8 cellular contexts compared by ENCODE assay signal in the genomic region with DNA sequence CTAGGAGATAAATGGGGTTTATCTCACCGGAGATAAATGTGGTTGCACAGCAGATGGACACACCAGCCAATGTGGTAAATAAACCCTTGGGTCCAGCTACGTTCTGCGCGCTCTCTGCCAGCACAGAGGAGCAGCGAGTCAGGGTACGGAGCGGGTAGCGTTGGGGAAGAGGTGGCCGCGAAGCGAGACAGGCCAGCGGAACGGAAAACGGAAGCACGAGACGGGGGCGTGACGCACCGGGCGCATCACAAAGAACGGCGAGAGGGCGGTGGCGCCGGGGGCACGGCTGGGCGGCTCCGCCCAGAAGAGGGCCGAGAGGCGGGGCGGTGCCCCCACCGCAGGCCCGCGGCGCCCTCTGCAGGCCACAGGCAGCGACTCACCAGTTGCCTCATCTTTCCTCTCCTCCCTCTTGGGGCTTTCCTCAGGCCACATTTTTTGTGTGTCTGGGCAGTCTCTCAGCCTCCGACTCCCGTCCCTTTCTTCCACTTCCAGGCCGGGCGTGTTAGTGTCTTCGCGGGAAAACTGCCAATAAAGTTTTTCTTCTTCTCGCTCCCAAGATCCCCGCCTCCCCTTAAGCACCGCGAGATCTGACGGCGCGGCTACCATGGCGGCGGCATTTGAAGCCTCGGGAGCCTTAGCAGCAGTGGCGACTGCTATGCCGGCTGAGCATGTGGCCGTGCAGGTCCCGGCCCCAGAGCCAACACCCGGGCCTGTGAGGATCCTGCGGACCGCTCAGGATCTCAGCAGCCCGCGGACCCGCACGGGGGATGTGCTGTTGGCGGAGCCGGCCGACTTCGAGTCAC. TPM values are rescaled to one million over a fixed set of nuclear protein-coding genes. Genes with fewer than 3 reads are reported as not detected.
DNase-seq lines count a peak whose midpoint lies in the region; ATAC-seq and TF ChIP-seq lines count a peak whose summit lies in the region.

A gene with protein sequence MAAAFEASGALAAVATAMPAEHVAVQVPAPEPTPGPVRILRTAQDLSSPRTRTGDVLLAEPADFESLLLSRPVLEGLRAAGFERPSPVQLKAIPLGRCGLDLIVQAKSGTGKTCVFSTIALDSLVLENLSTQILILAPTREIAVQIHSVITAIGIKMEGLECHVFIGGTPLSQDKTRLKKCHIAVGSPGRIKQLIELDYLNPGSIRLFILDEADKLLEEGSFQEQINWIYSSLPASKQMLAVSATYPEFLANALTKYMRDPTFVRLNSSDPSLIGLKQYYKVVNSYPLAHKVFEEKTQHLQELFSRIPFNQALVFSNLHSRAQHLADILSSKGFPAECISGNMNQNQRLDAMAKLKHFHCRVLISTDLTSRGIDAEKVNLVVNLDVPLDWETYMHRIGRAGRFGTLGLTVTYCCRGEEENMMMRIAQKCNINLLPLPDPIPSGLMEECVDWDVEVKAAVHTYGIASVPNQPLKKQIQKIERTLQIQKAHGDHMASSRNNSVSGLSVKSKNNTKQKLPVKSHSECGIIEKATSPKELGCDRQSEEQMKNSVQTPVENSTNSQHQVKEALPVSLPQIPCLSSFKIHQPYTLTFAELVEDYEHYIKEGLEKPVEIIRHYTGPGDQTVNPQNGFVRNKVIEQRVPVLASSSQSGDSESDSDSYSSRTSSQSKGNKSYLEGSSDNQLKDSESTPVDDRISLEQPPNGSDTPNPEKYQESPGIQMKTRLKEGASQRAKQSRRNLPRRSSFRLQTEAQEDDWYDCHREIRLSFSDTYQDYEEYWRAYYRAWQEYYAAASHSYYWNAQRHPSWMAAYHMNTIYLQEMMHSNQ (plus strand): TSS at position 581 of the 803 bp plus-strand sequence. CDS start 24 bp downstream, at position 605.

- TF ChIP-seq POLR2A in GM15510 (IDR thresholded peaks at IDR 0.05; ENCODE audit: borderline replicate concordance, extremely low read depth, insufficient read length) (peak; percentile 82), uterus (IDR thresholded peaks at IDR 0.05) (peak; percentile 38 to 41)

- ATAC-seq in HG02885 (IDR thresholded peaks at IDR 0.05; ENCODE audit: poor library complexity, unreplicated experiment): peak; percentile 91

- peak within 1 kb of the TSS; percentile 80 for H3K4me3 ChIP-seq in left ventricle myocardium inferior
- H3K4me3 ChIP-seq in uterus: peak within 1 kb of the TSS; percentile 75 to 89

- H3K4me1 Mint-ChIP-seq in T-helper 1 cell treated with Interleukin-12 subunit alpha and Interleukin-12 subunit beta and Interleukin-4 antibody, amounts not matched to agents 30 μg/mL and 1 μg/mL, for 36 hours (ENCODE audit: low read depth): peaks cover 30% of the 10 kb centered on the region

- TF ChIP-seq CTCF in left ventricle myocardium inferior (IDR thresholded peaks at IDR 0.05; ENCODE audit: borderline replicate concordance) (peak; percentile 93), uterus (IDR thresholded peaks at IDR 0.05) (peak; percentile 91 to 97 (median 96))

- no peaks in the 10 kb centered on the region for H3K9me3 ChIP-seq in left ventricle myocardium inferior (replicated peaks)
- H3K9me3 ChIP-seq in uterus: no peaks in the 10 kb centered on the region

- peak within 1 kb of the TSS; percentile 99 for H3K27ac Mint-ChIP-seq in T-helper 1 cell treated with Interleukin-12 subunit alpha and Interleukin-12 subunit beta and Interleukin-4 antibody, amounts not matched to agents 30 μg/mL and 1 μg/mL, for 36 hours

- intact Hi-C loops in left ventricle myocardium inferior (cut with micrococcal nuclease): no loop called here
- intact Hi-C loops in uterus (cut with DNase I; ENCODE audit: low total_unique reads): no loop called here

- H3K27ac ChIP-seq in left ventricle myocardium inferior (replicated peaks) (peak within 1 kb of the TSS; percentile 95), uterus (peak within 1 kb of the TSS; percentile 92 to 93)

- H3K9me3 Mint-ChIP-seq in T-helper 1 cell treated with Interleukin-12 subunit alpha and Interleukin-12 subunit beta and Interleukin-4 antibody, amounts not matched to agents 30 μg/mL and 1 μg/mL, for 36 hours: no peaks in the 10 kb centered on the region

- H3K4me3 Mint-ChIP-seq in T-helper 1 cell treated with Interleukin-12 subunit alpha and Interleukin-12 subunit beta and Interleukin-4 antibody, amounts not matched to agents 30 μg/mL and 1 μg/mL, for 36 hours: peak within 1 kb of the TSS; percentile 89

- peak; percentile 91 for DNase-seq in NCI-H1694 (lab: John Stamatoyannopoulos, UW)
- peak in 55 of 56 donors; percentile 66 to 96 (median 87) for DNase-seq in amygdala (lab: John Stamatoyannopoulos, UW)
- DNase-seq in left ventricle myocardium inferior: peak; percentile 94
- peak; percentile 91 for DNase-seq in pulmonary artery endothelial cell (ENCODE audit: low read depth, low spot score)
- peak; percentile 92 to 93 for DNase-seq in uterus

- H3K36me3 ChIP-seq in left ventricle myocardium inferior (peaks cover 26% of the 10 kb centered on the region), uterus (no peaks in the 10 kb centered on the region)

- H3K4me1 ChIP-seq in left ventricle myocardium inferior (peaks cover 31% of the 10 kb centered on the region), uterus (no peaks in the 10 kb centered on the region)

- peaks cover 13% of the 10 kb centered on the region for H3K36me3 Mint-ChIP-seq in T-helper 1 cell treated with Interleukin-12 subunit alpha and Interleukin-12 subunit beta and Interleukin-4 antibody, amounts not matched to agents 30 μg/mL and 1 μg/mL, for 36 hours (ENCODE audit: low read depth)

- peaks cover 24% of the 10 kb centered on the region for H3K27me3 Mint-ChIP-seq in T-helper 1 cell treated with Interleukin-12 subunit alpha and Interleukin-12 subunit beta and Interleukin-4 antibody, amounts not matched to agents 30 μg/mL and 1 μg/mL, for 36 hours (ENCODE audit: low read depth)

- no peaks in the 10 kb centered on the region for H3K27me3 ChIP-seq in left ventricle myocardium inferior (ENCODE audit: low read depth)
- H3K27me3 ChIP-seq in uterus: no peaks in the 10 kb centered on the region

RNA-seq across cellular contexts. Expression of the gene that starts here (rescaled TPM):
- 5.9 TPM for total RNA-seq in left ventricle myocardium inferior
- total RNA-seq in pulmonary artery endothelial cell: 21.2 and 26.0 TPM in 2 replicates
- 10 to 100 TPM; 13.3 to 38.2 (median 20.1) TPM for total RNA-seq in uterus

Comparison
In these comparisons a context has a peak if more than half of its experiments do, and no peak if none do; other contexts are left out.
1. Peak in every context shown above with its lines: DNase-seq, ATAC-seq, H3K4me3 ChIP-seq and H3K27ac ChIP-seq.